In genomic region chr4:149999485-150000074, GRCh38 we compare ENCODE assay signal across 8 cellular contexts.
DNase-seq lines count a peak whose midpoint lies in the region; ATAC-seq, FAIRE-seq and TF ChIP-seq lines count a peak whose summit lies in the region.

No MANE protein-coding gene starts in this region.

- H3K4me3 ChIP-seq in H7 (ENCODE audit: insufficient read depth, low read depth, low read length) (no peak overlapping the region), body of pancreas (no peak overlapping the region), kidney (ENCODE audit: low read length in 2 of 2) (no peak overlapping the region), transverse colon (no peak overlapping the region)
- no peak overlapping the region for H3K4me3 ChIP-seq in effector memory CD4-positive, alpha-beta T cell (ENCODE audit: insufficient read depth, low read depth, low read length, poor library complexity, severe bottlenecking)

- DNase-seq in COLO829 (ENCODE audit: low spot score) (peak; percentile 89), H7 (peak; percentile 4), NCI-H460 (ENCODE audit: extremely low read depth, low read depth) (peak; percentile 49), body of pancreas (peak; percentile 21 to 54 (median 47)), kidney (no peak), transverse colon (no peak)
- no peak for DNase-seq in effector memory CD4-positive, alpha-beta T cell

- TF ChIP-seq CTCF in body of pancreas (IDR thresholded peaks at IDR 0.05) (peak; percentile 44 to 77 (median 66)), kidney (IDR thresholded peaks at IDR 0.05; ENCODE audit: borderline replicate concordance, extremely low read depth, insufficient read depth) (peak; percentile 72), transverse colon (IDR thresholded peaks at IDR 0.05) (peak; percentile 54 to 64 (median 61))

- H3K36me3 ChIP-seq in H7 (replicated peaks; ENCODE audit: control insufficient read depth, insufficient read depth, low read length) (no peaks in the 10 kb centered on the region), body of pancreas (replicated peaks in 1 of 2; ENCODE audit: insufficient read depth in 1 of 2, low read depth in 2 of 2) (no peaks in the 10 kb centered on the region), kidney (ENCODE audit: control insufficient read depth in 1 of 2, insufficient read depth in 2 of 2, low read length in 2 of 2) (no peaks in the 10 kb centered on the region), transverse colon (no peaks in the 10 kb centered on the region)
- no peaks in the 10 kb centered on the region for H3K36me3 ChIP-seq in effector memory CD4-positive, alpha-beta T cell (ENCODE audit: control insufficient read depth, insufficient read depth, low read length)

- peak; percentile 86 for FAIRE-seq in kidney (lab: Jason Lieb, UNC)

- TF ChIP-seq EP300 in transverse colon (IDR thresholded peaks at IDR 0.05; ENCODE audit: low read depth) = no peak

- H3K4me1 ChIP-seq in body of pancreas (peaks cover 10% of the 10 kb centered on the region), kidney (ENCODE audit: control insufficient read depth in 1 of 2, insufficient read depth in 1 of 2, low read depth in 1 of 2, low read length in 2 of 2) (no peaks in the 10 kb centered on the region), transverse colon (peaks cover 0 to 22% (median 3%) of the 10 kb centered on the region in 4 donors)
- H3K4me1 ChIP-seq in effector memory CD4-positive, alpha-beta T cell (ENCODE audit: control insufficient read depth, insufficient read depth, low read length, poor library complexity, severe bottlenecking) = no peaks in the 10 kb centered on the region

- no peak overlapping the region for H3K27ac ChIP-seq in body of pancreas
- no peak overlapping the region for H3K27ac ChIP-seq in kidney (ENCODE audit: low read depth in 2 of 2, low read length in 2 of 2)
- no peak overlapping the region for H3K27ac ChIP-seq in transverse colon
- H3K27ac ChIP-seq in effector memory CD4-positive, alpha-beta T cell (ENCODE audit: insufficient read depth, low read length, poor library complexity, severe bottlenecking) = no peak overlapping the region

- TF ChIP-seq POLR2A in body of pancreas (IDR thresholded peaks at IDR 0.05) = no peak
- no peak for TF ChIP-seq POLR2A in transverse colon (IDR thresholded peaks at IDR 0.05)

- no peaks in the 10 kb centered on the region for H3K9me3 ChIP-seq in body of pancreas
- H3K9me3 ChIP-seq in kidney (ENCODE audit: control insufficient read depth in 1 of 2, low read length in 2 of 2) = no peaks in the 10 kb centered on the region
- H3K9me3 ChIP-seq in transverse colon = no peaks in the 10 kb centered on the region
- no peaks in the 10 kb centered on the region for H3K9me3 ChIP-seq in effector memory CD4-positive, alpha-beta T cell (ENCODE audit: control insufficient read depth, low read length)

- ATAC-seq in body of pancreas (no peak), GM21723 (IDR thresholded peaks at IDR 0.05; ENCODE audit: unreplicated experiment) (no peak)

- in situ Hi-C loops in transverse colon (cut with MboI; ENCODE audit: low pct_ligation_motif_present in 1 of 4, low pct_unique_long_range_greater_than_20kb in 1 of 4, low sequenced_read_pairs in 3 of 4) = loop anchor here (10.0 to 25.0 kb wide), 6 partner anchors 75 to 863 kb away; partner anchors contain the start of gene DCLK2 (in 1 of the 4)

- intact Hi-C loops in body of pancreas (cut with DNase I) (loop anchor here (10.0 kb wide), 1 partner anchor 245 kb away; no protein-coding TSS in a partner anchor), kidney (cut with DNase I) (loop anchor here (10.0 kb wide), 1 partner anchor 235 kb away; no protein-coding TSS in a partner anchor), transverse colon (cut with DNase I; ENCODE audit: low total_unique reads) (loop anchor here (10.0 kb wide), 2 partner anchors 215 to 245 kb away; no protein-coding TSS in a partner anchor)

- H3K27me3 ChIP-seq in H7 (ENCODE audit: control insufficient read depth, insufficient read depth, low read length) = no peaks in the 10 kb centered on the region
- no peaks in the 10 kb centered on the region for H3K27me3 ChIP-seq in body of pancreas
- H3K27me3 ChIP-seq in transverse colon = no peaks in the 10 kb centered on the region
- H3K27me3 ChIP-seq in effector memory CD4-positive, alpha-beta T cell (replicated peaks; ENCODE audit: control insufficient read depth, insufficient read depth, low read length, poor library complexity, severe bottlenecking) = no peaks in the 10 kb centered on the region

- no peak overlapping the region for H3K9ac ChIP-seq in kidney (ENCODE audit: low read length in 2 of 2)

- WGBS in body of pancreas, 2 donors = 5 to 6% methylated on average over 3 of the region's 3 CpGs
- 14% methylated on average over 3 of the region's 3 CpGs for WGBS in transverse colon (ENCODE audit: low coverage in 1 of 2), 2 donors

Comparison
In these comparisons a context has a peak if more than half of its experiments do, and no peak if none do; other contexts are left out.
1. DNase-seq: peak in COLO829 (single experiment), H7 (single experiment), NCI-H460 (single experiment) and body of pancreas (4 of 4); none in kidney (single experiment), transverse colon (single experiment) and effector memory CD4-positive, alpha-beta T cell (0 of 3).
2. Peak in every context shown above with its lines, with median percentiles within 50 percentile points of each other: CTCF ChIP-seq.